In genomic region chr18:24923138-24923537, GRCh38 we compare ENCODE assay signal across 11 cellular contexts.
DNase-seq lines count a peak whose midpoint lies in the region; ATAC-seq lines count a peak whose summit lies in the region.
"Had no signal": no experiment of that assay in that cellular context is flagged by ENCODE, and none has a peak within 500 bp of the region (broad histone marks: within the 10 kb centered on the region; RNA-seq: fewer than 3 reads in every experiment).

No MANE protein-coding gene starts in this region.

- ATAC-seq in GM21825 (IDR thresholded peaks at IDR 0.05; ENCODE audit: unreplicated experiment) (peak; percentile 84), HG03175 (IDR thresholded peaks at IDR 0.05; ENCODE audit: unreplicated experiment) (peak; percentile 92)
- ATAC-seq in stimulated activated memory B cell treated with anti-CD40 and anti-IgM and Interleukin-4, amounts not matched to agents 10 μg/mL and 1 μg/mL and 100 μg/mL, for 72 hours: peak; percentile 84
- no peak for ATAC-seq in stimulated activated naive CD8-positive, alpha-beta T cell treated with anti-CD3 and anti-CD28 coated beads, Interleukin-15, Interleukin-2, amounts not matched to agents 100 U/mL and 50 U/mL, for 24 hours
- ATAC-seq: PC-3 had no signal

- no peaks in the 10 kb centered on the region for H3K9me3 Mint-ChIP-seq in stimulated activated memory B cell treated with anti-CD40 and anti-IgM and Interleukin-4, amounts not matched to agents 10 μg/mL and 1 μg/mL and 100 μg/mL, for 72 hours
- H3K9me3 Mint-ChIP-seq: central memory CD8-positive, alpha-beta T cell had no signal

- DNase-seq in GM19238 (ENCODE audit: insufficient read length, low spot score): peak; percentile 13
- no peak for DNase-seq in stimulated activated naive CD8-positive, alpha-beta T cell treated with anti-CD3 and anti-CD28 coated beads, Interleukin-15, Interleukin-2, amounts not matched to agents 100 U/mL and 50 U/mL, for 24 hours
- no peak for DNase-seq in activated CD4-positive, alpha-beta T cell treated with anti-CD3 and anti-CD28 coated beads for 48 hours
- no peak for DNase-seq in C1 segment of cervical spinal cord (lab: John Stamatoyannopoulos, UW)
- DNase-seq: activated effector memory CD4-positive, alpha-beta T cell treated with anti-CD3 and anti-CD28 coated beads, Interleukin-2, amount 50 U/mL, for 16 hours; NCI-H2029 treated with DMSO at 0.1 percent for 48 hours; PC-3 had no signal

- peak overlapping the region; percentile 83 for H3K27ac Mint-ChIP-seq in stimulated activated memory B cell treated with anti-CD40 and anti-IgM and Interleukin-4, amounts not matched to agents 10 μg/mL and 1 μg/mL and 100 μg/mL, for 72 hours

- no peaks in the 10 kb centered on the region for H3K36me3 Mint-ChIP-seq in stimulated activated memory B cell treated with anti-CD40 and anti-IgM and Interleukin-4, amounts not matched to agents 10 μg/mL and 1 μg/mL and 100 μg/mL, for 72 hours

- peaks cover 59% of the 10 kb centered on the region for H3K4me1 Mint-ChIP-seq in stimulated activated memory B cell treated with anti-CD40 and anti-IgM and Interleukin-4, amounts not matched to agents 10 μg/mL and 1 μg/mL and 100 μg/mL, for 72 hours
- H3K4me1 Mint-ChIP-seq: central memory CD8-positive, alpha-beta T cell had no signal

- H3K4me3 Mint-ChIP-seq in stimulated activated memory B cell treated with anti-CD40 and anti-IgM and Interleukin-4, amounts not matched to agents 10 μg/mL and 1 μg/mL and 100 μg/mL, for 72 hours: peak overlapping the region; percentile 18
- H3K4me3 Mint-ChIP-seq: central memory CD8-positive, alpha-beta T cell had no signal

- no peaks in the 10 kb centered on the region for H3K27me3 Mint-ChIP-seq in stimulated activated memory B cell treated with anti-CD40 and anti-IgM and Interleukin-4, amounts not matched to agents 10 μg/mL and 1 μg/mL and 100 μg/mL, for 72 hours
